ENCODE assay signal across 17 cellular contexts in genomic region chr2:191643425-191643824, GRCh38. TPM values are rescaled to one million over a fixed set of nuclear protein-coding genes. Genes with fewer than 3 reads are reported as not detected.
DNase-seq lines count a peak whose midpoint lies in the region; ATAC-seq and TF ChIP-seq lines count a peak whose summit lies in the region.
"Had no signal": no experiment of that assay in that cellular context is flagged by ENCODE, and none has a peak within 500 bp of the region (broad histone marks: within the 10 kb centered on the region; RNA-seq: fewer than 3 reads in every experiment).

No MANE protein-coding gene starts in this region.

- DNase-seq in NCI-H345 (lab: John Stamatoyannopoulos, UW) (peak; percentile 10), NCI-H345 treated with DMSO at 0.1 percent for 48 hours (lab: John Stamatoyannopoulos, UW; ENCODE audit: unreplicated experiment) (no peak), colonic mucosa (peak; percentile 50), mesothelial cell of epicardium (ENCODE audit: low spot score in 2 of 2, unreplicated experiment in 2 of 2) (no peak), kidney tubule cell (ENCODE audit: low spot score) (no peak), HuH-7 (ENCODE audit: low spot score) (no peak), SK-N-DZ (ENCODE audit: low spot score) (no peak)
- DNase-seq: 8988T, C1 segment of cervical spinal cord, DMS53, H9, NCI-H1092, NCI-H1694 treated with DMSO at 0.1 percent for 48 hours, NCI-H510A, SHP77 treated with DMSO at 0.1 percent for 48 hours had no signal

- H3K9me3 ChIP-seq in colonic mucosa: no peaks in the 10 kb centered on the region
- H3K9me3 ChIP-seq: Caco-2 had no signal

- H3K4me1 ChIP-seq in colonic mucosa: peaks cover 3% of the 10 kb centered on the region

- no peaks in the 10 kb centered on the region for H3K27me3 Mint-ChIP-seq in mesothelial cell of epicardium (ENCODE audit: low read depth)

- no peaks in the 10 kb centered on the region for H3K9me3 Mint-ChIP-seq in mesothelial cell of epicardium
- H3K9me3 Mint-ChIP-seq: H9 had no signal

- H3K9ac ChIP-seq in colonic mucosa (ENCODE audit: low read depth in 2 of 2, low read length in 2 of 2): no peak overlapping the region

- peak overlapping the region; percentile 81 for H3K27ac Mint-ChIP-seq in mesothelial cell of epicardium
- H3K27ac Mint-ChIP-seq: H9 had no signal

- peaks cover 10% of the 10 kb centered on the region for H3K4me1 Mint-ChIP-seq in mesothelial cell of epicardium

- H3K4me3 Mint-ChIP-seq in mesothelial cell of epicardium: no peak overlapping the region
- H3K4me3 Mint-ChIP-seq: H9 had no signal

- no peak overlapping the region for H3K4me3 ChIP-seq in colonic mucosa

- peak overlapping the region; percentile 58 for H3K27ac ChIP-seq in colonic mucosa

- H3K36me3 ChIP-seq in colonic mucosa: no peaks in the 10 kb centered on the region

- TF ChIP-seq CTCF in colonic mucosa (IDR thresholded peaks at IDR 0.05): no peak
- no peak for TF ChIP-seq CTCF in mesothelial cell of epicardium (IDR thresholded peaks at IDR 0.05; ENCODE audit: unreplicated experiment)

- ATAC-seq in GM21423 (IDR thresholded peaks at IDR 0.05; ENCODE audit: unreplicated experiment): no peak

- no peaks in the 10 kb centered on the region for H3K27me3 ChIP-seq in colonic mucosa

- no peaks in the 10 kb centered on the region for H3K36me3 Mint-ChIP-seq in mesothelial cell of epicardium

- intact Hi-C loops in colonic mucosa (cut with DNase I): no loop called here

RNA-seq across cellular contexts. Expression of gene NABP1, which starts 34.5 kb away (rescaled TPM):
- total RNA-seq in colonic mucosa (10 to 100 TPM; 10.1 to 15.9 TPM), mesothelial cell of epicardium (13.5 to 15.6 TPM (median 15.4 TPM) in 3 replicates)
- polyA plus RNA-seq in SK-N-DZ (2014; cell fraction: cytosol; rRNA removed): 1.0 and 2.0 TPM in 2 replicates
- polyA plus RNA-seq in SK-N-DZ (2014; cell fraction: nucleus; rRNA removed): 5.0 and 6.6 TPM in 2 replicates

Comparison
In these comparisons a context has a peak if more than half of its experiments do, and no peak if none do; other contexts are left out.
1. DNase-seq: peak in NCI-H345 (single experiment) and colonic mucosa (single experiment); none in NCI-H345 treated with DMSO at 0.1 percent for 48 hours (single experiment), mesothelial cell of epicardium (0 of 2), kidney tubule cell (single experiment), HuH-7 (single experiment) and SK-N-DZ (single experiment).